ENCODE assay signal across 24 cellular contexts in genomic region chr7:14687241-14687640, GRCh38.
A peak's percentile ranks its signal among the peaks of the same experiment; 100 is the strongest.
DNase-seq lines count a peak whose midpoint lies in the region; ATAC-seq, FAIRE-seq and TF ChIP-seq lines count a peak whose summit lies in the region.
"Had no signal": no experiment of that assay in that cellular context is flagged by ENCODE, and none has a peak within 500 bp of the region (broad histone marks: within the 10 kb centered on the region; RNA-seq: fewer than 3 reads in every experiment).

No MANE protein-coding gene starts in this region.

- no peaks in the 10 kb centered on the region for H3K4me1 Mint-ChIP-seq in endothelial cell (ENCODE audit: unreplicated experiment)
- H3K4me1 Mint-ChIP-seq: T-helper 17 cell had no signal

- intact Hi-C loops in tibial artery (cut with DNase I; ENCODE audit: low total_unique reads), result loop anchor here (10.0 kb wide), 1 partner anchor 1402 kb away; no protein-coding TSS in a partner anchor

- no peaks in the 10 kb centered on the region for H3K9me3 Mint-ChIP-seq in endothelial cell (ENCODE audit: unreplicated experiment)

- ATAC-seq in GM18517 (IDR thresholded peaks at IDR 0.05; ENCODE audit: unreplicated experiment), result peak; percentile 45
- peak; percentile 45 for ATAC-seq in GM19438 (IDR thresholded peaks at IDR 0.05; ENCODE audit: low read depth, unreplicated experiment)
- peak; percentile 30 for ATAC-seq in HG03175 (IDR thresholded peaks at IDR 0.05; ENCODE audit: unreplicated experiment)
- ATAC-seq: A549, PC-3, T-helper 17 cell had no signal

- H3K27me3 Mint-ChIP-seq in endothelial cell (ENCODE audit: unreplicated experiment), result no peaks in the 10 kb centered on the region
- H3K27me3 Mint-ChIP-seq: B cell had no signal

- no peak overlapping the region for H3K27ac ChIP-seq in tibial artery
- H3K27ac ChIP-seq: A549, RWPE1, SK-N-MC had no signal

- peak; percentile 68 for FAIRE-seq in TTC549 (lab: Jason Lieb, UNC)
- FAIRE-seq: A549, D721Med, GM19239, HTR-8/SVneo had no signal

- H3K4me1 ChIP-seq in tibial artery, result no peaks in the 10 kb centered on the region
- H3K4me1 ChIP-seq: A549, HAP-1 had no signal

- no peaks in the 10 kb centered on the region for H3K36me3 ChIP-seq in tibial artery
- H3K36me3 ChIP-seq: HAP-1 had no signal

- H3K27ac Mint-ChIP-seq in endothelial cell (ENCODE audit: unreplicated experiment), result no peak overlapping the region
- H3K27ac Mint-ChIP-seq: B cell, CD14-positive monocyte, T-helper 17 cell had no signal

- no peaks in the 10 kb centered on the region for H3K36me3 Mint-ChIP-seq in endothelial cell (ENCODE audit: low read depth, unreplicated experiment)
- H3K36me3 Mint-ChIP-seq: CD14-positive monocyte had no signal

- no peak overlapping the region for H3K4me3 Mint-ChIP-seq in endothelial cell (ENCODE audit: unreplicated experiment)
- H3K4me3 Mint-ChIP-seq: B cell, CD14-positive monocyte, T-helper 17 cell had no signal

- no peak for DNase-seq in ecto neural progenitor cell (ENCODE audit: low spot score)
- no peak for DNase-seq in endothelial cell (ENCODE audit: low spot score)
- DNase-seq in tibial artery, result no peak
- DNase-seq in NCI-H187 treated with DMSO at 0.1 percent for 48 hours (lab: John Stamatoyannopoulos, UW), result no peak
- DNase-seq: GDM1, KG1, NCI-H526 treated with DMSO at 0.1 percent for 48 hours, PC-3, SHP77 treated with DMSO at 0.1 percent for 48 hours, SW 1271, T-helper 17 cell had no signal

- H3K27me3 ChIP-seq in tibial artery, result peaks cover 0 to 5% of the 10 kb centered on the region in 2 donors

- H3K4me3 ChIP-seq in tibial artery, result no peak overlapping the region
- H3K4me3 ChIP-seq: A549, HAP-1 had no signal

- no peaks in the 10 kb centered on the region for H3K9me3 ChIP-seq in tibial artery
- H3K9me3 ChIP-seq: A549, HAP-1 had no signal

- TF ChIP-seq CTCF in endothelial cell (IDR thresholded peaks at IDR 0.05; ENCODE audit: unreplicated experiment), result no peak
- no peak for TF ChIP-seq CTCF in tibial artery (IDR thresholded peaks at IDR 0.05)
